ENCODE assay signal across 37 cellular contexts in the genomic region with DNA sequence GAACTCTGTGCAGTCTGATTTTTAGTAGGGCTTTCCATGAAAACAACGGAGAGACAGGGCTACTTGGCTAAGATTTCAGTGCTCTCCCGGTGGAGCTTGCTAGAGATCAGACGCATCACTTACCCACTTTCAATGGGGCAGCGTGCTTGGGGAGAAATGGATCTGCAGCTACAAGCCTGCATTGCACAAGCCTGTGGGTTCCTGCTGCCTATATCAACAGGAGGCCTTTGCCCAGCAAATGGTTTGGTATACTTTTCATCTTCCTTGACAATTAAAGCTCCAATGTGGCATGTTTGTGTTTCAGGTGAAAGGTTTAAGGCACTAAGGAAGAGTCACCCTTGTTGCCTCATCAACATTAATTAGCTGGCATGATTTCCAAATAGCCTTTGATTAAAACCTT.
"Had no signal": no experiment of that assay in that cellular context is flagged by ENCODE, and none has a peak within 500 bp of the region (broad histone marks: within the 10 kb centered on the region; RNA-seq: fewer than 3 reads in every experiment).

No MANE protein-coding gene starts in this region.

- DNase-seq: activated CD4-positive, alpha-beta memory T cell treated with anti-CD3 and anti-CD28 coated beads, Interleukin-2, amount 10 ng/mL, durations not matched to agents 7 days and 5 days; activated CD4-positive, alpha-beta T cell treated with anti-CD3 and anti-CD28 coated beads for 1 hour; activated CD4-positive, alpha-beta T cell treated with anti-CD3 and anti-CD28 coated beads for 48 hours; activated CD4-positive, CD25-positive, alpha-beta regulatory T cell; activated effector memory CD4-positive, alpha-beta T cell treated with anti-CD3 and anti-CD28 coated beads, Interleukin-2, amount 50 U/mL, for 16 hours; activated naive CD4-positive, alpha-beta T cell; activated naive CD4-positive, alpha-beta T cell treated with anti-CD3 and anti-CD28 coated beads, Interleukin-2, amount 50 U/mL, for 16 hours; activated naive CD8-positive, alpha-beta T cell treated with anti-CD3 and anti-CD28 coated beads for 36 hours; activated T-cell treated with anti-CD3 and anti-CD28 coated beads, Interleukin-2, amount 50 U/mL, for 1 hour; activated T-cell treated with anti-CD3 and anti-CD28 coated beads, Interleukin-2, amount 50 U/mL, for 72 hours; amniotic stem cell; aorta; brain microvascular endothelial cell; Kasumi-1; KG1; MM.1S; MV-4-11; NCI-H1092; NCI-H1436 treated with DMSO at 0.1 percent for 48 hours; NCI-H1694 treated with DMSO at 0.1 percent for 48 hours; NCI-H2029; NCI-H2107; NCI-H2171; NCI-H510A; NCI-H526; NCI-H748 treated with DMSO at 0.1 percent for 48 hours; NK-92 treated with Interleukin-12 subunit alpha and Interleukin-12 subunit beta, amount 100 ng/mL, for 24 hours; PC-3; Peyer's patch; RPMI8226; SIG-M5; T-helper 1 cell; T-helper 2 cell; T1000; WERI-Rb-1 had no signal

- H3K4me3 Mint-ChIP-seq: activated CD4-positive, alpha-beta memory T cell treated with anti-CD3 and anti-CD28 coated beads, Interleukin-2, amount 10 ng/mL, durations not matched to agents 7 days and 5 days; activated naive CD8-positive, alpha-beta T cell treated with anti-CD3 and anti-CD28 coated beads for 36 hours; activated T-cell treated with anti-CD3 and anti-CD28 coated beads, Interleukin-2, amount 50 U/mL, for 72 hours; activated T-helper 17 cell treated with anti-CD3 and anti-CD28 coated beads, Interleukin-2, amount 50 U/mL, for 72 hours had no signal

- H3K27me3 ChIP-seq: brain microvascular endothelial cell, cardiac muscle cell, Peyer's patch had no signal

- H3K4me1 Mint-ChIP-seq: activated CD4-positive, alpha-beta memory T cell treated with anti-CD3 and anti-CD28 coated beads, Interleukin-2, amount 10 ng/mL, durations not matched to agents 7 days and 5 days; activated naive CD8-positive, alpha-beta T cell treated with anti-CD3 and anti-CD28 coated beads for 36 hours; activated T-helper 17 cell treated with anti-CD3 and anti-CD28 coated beads, Interleukin-2, amount 50 U/mL, for 72 hours had no signal

- H3K27ac ChIP-seq: brain microvascular endothelial cell, cardiac muscle cell, Peyer's patch, WERI-Rb-1 had no signal

- H3K36me3 ChIP-seq: brain microvascular endothelial cell, cardiac muscle cell, Peyer's patch, WERI-Rb-1 had no signal

- H3K36me3 Mint-ChIP-seq: activated naive CD8-positive, alpha-beta T cell treated with anti-CD3 and anti-CD28 coated beads for 36 hours had no signal

- H3K4me3 ChIP-seq: cardiac muscle cell, Peyer's patch had no signal

- H3K9me3 ChIP-seq: Peyer's patch had no signal

- H3K4me1 ChIP-seq: Peyer's patch had no signal

- H3K9me3 Mint-ChIP-seq: activated CD4-positive, alpha-beta memory T cell treated with anti-CD3 and anti-CD28 coated beads, Interleukin-2, amount 10 ng/mL, durations not matched to agents 7 days and 5 days; activated T-cell treated with anti-CD3 and anti-CD28 coated beads, Interleukin-2, amount 50 U/mL, for 72 hours; activated T-helper 17 cell treated with anti-CD3 and anti-CD28 coated beads, Interleukin-2, amount 50 U/mL, for 72 hours had no signal

- H3K27ac Mint-ChIP-seq: activated CD4-positive, alpha-beta memory T cell treated with anti-CD3 and anti-CD28 coated beads, Interleukin-2, amount 10 ng/mL, durations not matched to agents 7 days and 5 days; activated naive CD8-positive, alpha-beta T cell treated with anti-CD3 and anti-CD28 coated beads for 36 hours; activated T-cell treated with anti-CD3 and anti-CD28 coated beads, Interleukin-2, amount 50 U/mL, for 72 hours; activated T-helper 17 cell treated with anti-CD3 and anti-CD28 coated beads, Interleukin-2, amount 50 U/mL, for 72 hours had no signal
